17 cellular contexts compared by ENCODE assay signal in the genomic region with DNA sequence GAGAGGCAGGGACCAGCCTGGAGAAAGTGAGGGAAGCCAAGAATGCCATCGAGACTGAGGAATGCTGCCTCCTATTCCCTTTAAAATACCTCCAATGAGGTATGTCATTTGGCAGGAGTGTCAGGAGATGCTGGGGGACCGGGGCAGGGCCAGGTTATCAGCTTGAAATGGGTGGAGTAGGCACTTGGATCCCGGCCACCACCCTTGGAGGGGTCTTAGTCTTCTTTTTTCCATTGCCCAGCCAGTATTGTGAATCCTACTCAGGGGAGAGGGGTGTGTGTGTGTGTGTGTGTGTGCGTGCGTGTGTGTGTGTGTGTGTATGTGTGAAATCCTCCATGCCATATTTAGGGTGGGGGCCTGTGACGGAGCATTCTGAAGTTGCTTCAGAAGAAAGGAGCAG.
A peak's percentile ranks its signal among the peaks of the same experiment; 100 is the strongest.
DNase-seq lines count a peak whose midpoint lies in the region; ATAC-seq and TF ChIP-seq lines count a peak whose summit lies in the region.
"Had no signal": no experiment of that assay in that cellular context is flagged by ENCODE, and none has a peak within 500 bp of the region (broad histone marks: within the 10 kb centered on the region; RNA-seq: fewer than 3 reads in every experiment).

No MANE protein-coding gene starts in this region.

- no peaks in the 10 kb centered on the region for H3K9me3 Mint-ChIP-seq in activated B cell treated with CpG ODN at 0.5 μM for 24 hours

- in situ Hi-C loops in G401 (cut with HindIII; ENCODE audit: low sequenced_read_pairs) = no loop called here

- H3K27me3 Mint-ChIP-seq in activated B cell treated with CpG ODN at 0.5 μM for 24 hours = no peaks in the 10 kb centered on the region
- H3K27me3 Mint-ChIP-seq: activated CD4-positive, alpha-beta T cell treated with anti-CD3 and anti-CD28 coated beads for 36 hours had no signal

- H3K27ac ChIP-seq in dorsolateral prefrontal cortex (peak overlapping the region in 54 of 59 donors; percentile 30 to 100 (median 99)), lung (ENCODE audit: low read depth in 1 of 2, low read length in 1 of 2) (peak overlapping the region; percentile 49 to 99), thoracic aorta (peak overlapping the region; percentile 97 to 99)
- H3K27ac ChIP-seq: brain microvascular endothelial cell, KMS-11, SJCRH30 had no signal

- intact Hi-C loops in activated B cell treated with CpG ODN at 0.5 μM for 24 hours (cut with micrococcal nuclease) (no loop called here), dorsolateral prefrontal cortex (cut with DNase I) (loop anchor here in 1 of 2 donors (10.0 kb wide), 1 partner anchor 281 kb away; no protein-coding TSS in a partner anchor)

- no peak for ATAC-seq in activated B cell treated with CpG ODN at 0.5 μM for 24 hours (ENCODE audit: low read depth)
- no peak for ATAC-seq in lung (ENCODE audit: insufficient read depth, low FRiP score)
- no peak for ATAC-seq in thoracic aorta (ENCODE audit: insufficient number of reproducible peaks, low FRiP score, low read depth)
- ATAC-seq in GM21381 (IDR thresholded peaks at IDR 0.05; ENCODE audit: unreplicated experiment) = no peak

- no peak for TF ChIP-seq CTCF in activated B cell treated with CpG ODN at 0.5 μM for 24 hours (IDR thresholded peaks at IDR 0.05)
- TF ChIP-seq CTCF in dorsolateral prefrontal cortex (IDR thresholded peaks at IDR 0.05 in 54 of 56, conservative IDR thresholded peaks at IDR 0.05 in 2 of 56; ENCODE audit: low read depth in 1 of 56, partially characterized antibody in 56 of 56) = no peak
- TF ChIP-seq CTCF in lung (IDR thresholded peaks at IDR 0.05; ENCODE audit: control extremely low read depth, extremely low read depth) = no peak
- no peak for TF ChIP-seq CTCF in thoracic aorta (IDR thresholded peaks at IDR 0.05)
- TF ChIP-seq CTCF in foreskin fibroblast (IDR thresholded peaks at IDR 0.05; ENCODE audit: low read depth, low read length) = no peak

- H3K4me3 ChIP-seq in dorsolateral prefrontal cortex (no peak overlapping the region), lung (no peak overlapping the region), thoracic aorta (no peak overlapping the region), foreskin fibroblast (ENCODE audit: low read depth in 1 of 2, low read length in 2 of 2) (no peak overlapping the region)
- H3K4me3 ChIP-seq: SJCRH30 had no signal

- CTCF ChIA-PET in activated B cell treated with CpG ODN at 0.5 μM for 24 hours (lab: Charles Lee) = interaction anchor here (1.4 to 1.9 kb wide), 2 partner anchors 12 to 85 kb away, joined by 3 to 7 read pairs; no protein-coding TSS in a partner anchor

- peak overlapping the region; percentile 0 for H3K27ac Mint-ChIP-seq in activated B cell treated with CpG ODN at 0.5 μM for 24 hours
- H3K27ac Mint-ChIP-seq: activated CD4-positive, alpha-beta T cell treated with anti-CD3 and anti-CD28 coated beads for 36 hours; B cell had no signal

- no peak for DNase-seq in activated B cell treated with CpG ODN at 0.5 μM for 24 hours
- DNase-seq in dorsolateral prefrontal cortex = peak in 1 of 10 donors; percentile 15
- DNase-seq in lung (ENCODE audit: low spot score) = no peak
- DNase-seq in thoracic aorta (ENCODE audit: low spot score) = no peak
- no peak for DNase-seq in foreskin fibroblast
- DNase-seq in globus pallidus (ENCODE audit: low spot score) = no peak
- DNase-seq in G401 (ENCODE audit: low spot score) = no peak
- DNase-seq: activated CD4-positive, alpha-beta T cell treated with anti-CD3 and anti-CD28 coated beads for 36 hours; activated CD8-positive, alpha-beta memory T cell treated with anti-CD3 and anti-CD28 coated beads, Interleukin-2, amount 50 U/mL, for 4 hours; brain microvascular endothelial cell; effector CD4-positive, alpha-beta T cell; NCI-H146; SJCRH30; stimulated activated CD4-positive, alpha-beta T cell treated with anti-CD3 and anti-CD28 coated beads, Interleukin-2, amount 100 ng/mL, for 24 hours had no signal

- no peak overlapping the region for H3K4me3 Mint-ChIP-seq in activated B cell treated with CpG ODN at 0.5 μM for 24 hours
- H3K4me3 Mint-ChIP-seq: activated CD4-positive, alpha-beta T cell treated with anti-CD3 and anti-CD28 coated beads for 36 hours; B cell had no signal

- POLR2A ChIA-PET in activated B cell treated with CpG ODN at 0.5 μM for 24 hours (lab: Charles Lee) = no interaction called here

- H3K4me1 Mint-ChIP-seq in activated B cell treated with CpG ODN at 0.5 μM for 24 hours = peaks cover 61% of the 10 kb centered on the region

- H3K9me3 ChIP-seq in lung (ENCODE audit: control insufficient read depth in 2 of 2, insufficient read depth in 1 of 2, low read length in 1 of 2) (no peaks in the 10 kb centered on the region), thoracic aorta (no peaks in the 10 kb centered on the region)
- H3K9me3 ChIP-seq: SJCRH30 had no signal

- WGBS in lung, 2 donors = 74 to 76% methylated on average over 6 of the region's 6 CpGs

- no peaks in the 10 kb centered on the region for H3K36me3 Mint-ChIP-seq in activated B cell treated with CpG ODN at 0.5 μM for 24 hours (ENCODE audit: low read depth)

- peaks cover 61 to 71% of the 10 kb centered on the region in 2 donors for H3K4me1 ChIP-seq in lung (ENCODE audit: control insufficient read depth in 2 of 2, insufficient read depth in 2 of 2, low read length in 2 of 2)
- peaks cover 94% of the 10 kb centered on the region in 2 donors for H3K4me1 ChIP-seq in thoracic aorta (ENCODE audit: control insufficient read depth in 1 of 2, low read depth in 2 of 2)
- H3K4me1 ChIP-seq: SJCRH30 had no signal

- H3K27me3 ChIP-seq in dorsolateral prefrontal cortex = no peaks in the 10 kb centered on the region
- no peaks in the 10 kb centered on the region for H3K27me3 ChIP-seq in lung (ENCODE audit: control insufficient read depth, insufficient read depth)
- H3K27me3 ChIP-seq in thoracic aorta (replicated peaks; ENCODE audit: insufficient read depth) = no peaks in the 10 kb centered on the region
- H3K27me3 ChIP-seq: SJCRH30 had no signal

- H3K36me3 ChIP-seq in lung (ENCODE audit: control insufficient read depth in 2 of 2, insufficient read depth in 2 of 2, low read length in 2 of 2) (peaks cover 0 to 5% of the 10 kb centered on the region in 2 donors), thoracic aorta (peaks cover 3% of the 10 kb centered on the region)
- H3K36me3 ChIP-seq: brain microvascular endothelial cell, SJCRH30 had no signal
